Comparison of ENCODE assay signal across 10 cellular contexts in the genomic region with DNA sequence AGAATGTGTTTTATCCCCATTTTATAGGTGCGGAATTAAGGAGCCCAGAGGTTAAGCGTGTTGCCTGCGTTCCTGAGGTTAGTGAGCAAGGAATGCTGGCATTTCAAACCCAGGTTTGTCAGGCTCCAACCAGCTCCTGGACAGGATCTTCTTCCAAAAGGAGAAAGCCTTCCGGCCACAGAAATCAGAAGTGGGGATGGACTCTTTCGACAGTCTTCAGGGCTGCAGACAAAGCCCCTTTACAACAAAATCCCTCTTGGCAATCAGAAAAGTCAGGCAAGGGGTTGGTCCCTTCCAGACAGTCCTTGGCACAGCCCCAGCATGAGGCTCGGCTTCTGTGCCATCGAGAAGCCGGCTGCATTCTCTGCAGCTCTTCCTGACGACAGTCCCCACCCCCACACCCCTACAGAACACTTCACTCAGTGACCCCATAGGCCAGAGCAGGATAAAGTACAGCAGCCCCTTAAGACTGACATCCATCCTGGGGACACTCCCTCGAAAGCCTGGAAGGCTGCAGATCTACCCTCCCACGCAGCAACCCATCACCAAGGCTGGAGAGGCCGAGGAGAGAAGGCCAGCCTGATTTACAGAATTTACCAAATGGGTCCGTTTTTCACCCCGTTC.
DNase-seq lines count a peak whose midpoint lies in the region; ATAC-seq and TF ChIP-seq lines count a peak whose summit lies in the region.
"Had no signal": no experiment of that assay in that cellular context is flagged by ENCODE, and none has a peak within 500 bp of the region (broad histone marks: within the 10 kb centered on the region; RNA-seq: fewer than 3 reads in every experiment).

No MANE protein-coding gene starts in this region.

- DNase-seq in CD4-positive, alpha-beta T cell, result no peak
- peak; percentile 43 for DNase-seq in left ventricle myocardium inferior
- DNase-seq in prostate gland (ENCODE audit: low spot score), result no peak
- DNase-seq in dermis blood vessel endothelial cell, result no peak
- DNase-seq in KBM-7, result no peak
- DNase-seq: NCI-H1436 had no signal

- H3K27me3 ChIP-seq in CD4-positive, alpha-beta T cell (ENCODE audit: control insufficient read depth, insufficient read depth, low read length), result no peaks in the 10 kb centered on the region
- no peaks in the 10 kb centered on the region for H3K27me3 ChIP-seq in left ventricle myocardium inferior (ENCODE audit: low read depth)
- H3K27me3 ChIP-seq in prostate gland (replicated peaks; ENCODE audit: insufficient read depth), result no peaks in the 10 kb centered on the region

- ATAC-seq in CD4-positive, alpha-beta T cell (ENCODE audit: poor library complexity), result no peak
- no peak for ATAC-seq in GM21360 (IDR thresholded peaks at IDR 0.05; ENCODE audit: unreplicated experiment)
- no peak for ATAC-seq in GM18873 (IDR thresholded peaks at IDR 0.05; ENCODE audit: low FRiP score, unreplicated experiment)

- CTCF ChIA-PET in CD4-positive, alpha-beta T cell (lab: Charles Lee), result interaction anchor here (0.6 kb wide), 1 partner anchor 70 kb away, joined by 4 read pairs; no protein-coding TSS in a partner anchor

- no peak for TF ChIP-seq CTCF in CD4-positive, alpha-beta T cell (IDR thresholded peaks at IDR 0.05)
- no peak for TF ChIP-seq CTCF in left ventricle myocardium inferior (IDR thresholded peaks at IDR 0.05; ENCODE audit: borderline replicate concordance)
- no peak for TF ChIP-seq CTCF in prostate gland (IDR thresholded peaks at IDR 0.05)

- H3K27ac ChIP-seq in CD4-positive, alpha-beta T cell (ENCODE audit: low read depth, low read length), result no peak overlapping the region
- H3K27ac ChIP-seq in angular gyrus (ENCODE audit: low read depth, low read length), result peak overlapping the region; percentile 65
- H3K27ac ChIP-seq in left ventricle myocardium inferior (replicated peaks), result peak overlapping the region; percentile 76
- peak overlapping the region; percentile 56 to 59 for H3K27ac ChIP-seq in prostate gland

- H3K4me1 Mint-ChIP-seq in CD4-positive, alpha-beta T cell (ENCODE audit: low read depth), result peaks cover 95% of the 10 kb centered on the region

- H3K4me1 ChIP-seq in left ventricle myocardium inferior (peaks cover 72% of the 10 kb centered on the region), prostate gland (replicated peaks) (peaks cover 18% of the 10 kb centered on the region)

- no peak for TF ChIP-seq POLR2A in prostate gland (IDR thresholded peaks at IDR 0.05)

- intact Hi-C loops in CD4-positive, alpha-beta T cell (cut with DNase I, micrococcal nuclease), result no loop called here
- intact Hi-C loops in left ventricle myocardium inferior (cut with micrococcal nuclease), result no loop called here
- intact Hi-C loops in prostate gland (cut with DNase I), result no loop called here

- H3K9me3 Mint-ChIP-seq in CD4-positive, alpha-beta T cell, result no peaks in the 10 kb centered on the region
- H3K9me3 Mint-ChIP-seq: activated T-helper 2 cell treated with anti-CD3 and anti-CD28 coated beads, Interferon-gamma antibody, Interleukin-2, Interleukin-4, amounts not matched to agents 10 μg/mL and 5 μg/mL and 100 μg/mL, durations not matched to agents 14 hours and 24 hours and 36 hours had no signal

- no peaks in the 10 kb centered on the region for H3K36me3 ChIP-seq in left ventricle myocardium inferior
- no peaks in the 10 kb centered on the region for H3K36me3 ChIP-seq in prostate gland

- no peaks in the 10 kb centered on the region for H3K9me3 ChIP-seq in CD4-positive, alpha-beta T cell (ENCODE audit: control insufficient read depth, low read length)
- H3K9me3 ChIP-seq in left ventricle myocardium inferior (replicated peaks) (no peaks in the 10 kb centered on the region), prostate gland (no peaks in the 10 kb centered on the region)

- peak overlapping the region; percentile 74 for H3K27ac Mint-ChIP-seq in CD4-positive, alpha-beta T cell
- H3K27ac Mint-ChIP-seq: activated T-helper 2 cell treated with anti-CD3 and anti-CD28 coated beads, Interferon-gamma antibody, Interleukin-2, Interleukin-4, amounts not matched to agents 10 μg/mL and 5 μg/mL and 100 μg/mL, durations not matched to agents 14 hours and 24 hours and 36 hours had no signal

- in situ Hi-C loops in KBM-7 (cut with MboI; ENCODE audit: low pct_unique_long_range_greater_than_20kb, low sequenced_read_pairs), result no loop called here

- H3K4me3 Mint-ChIP-seq in CD4-positive, alpha-beta T cell, result no peak overlapping the region

- no peaks in the 10 kb centered on the region for H3K36me3 Mint-ChIP-seq in CD4-positive, alpha-beta T cell (ENCODE audit: low read depth)

- POLR2A ChIA-PET in CD4-positive, alpha-beta T cell (lab: Charles Lee), result no interaction called here

- H3K4me3 ChIP-seq in left ventricle myocardium inferior (no peak overlapping the region), prostate gland (no peak overlapping the region)

- H3K27me3 Mint-ChIP-seq in CD4-positive, alpha-beta T cell, result no peaks in the 10 kb centered on the region

- WGBS in prostate gland, result 24% methylated on average over 14 of the region's 14 CpGs
